Comparison of ENCODE assay signal across 1 cellular context in the genomic region with DNA sequence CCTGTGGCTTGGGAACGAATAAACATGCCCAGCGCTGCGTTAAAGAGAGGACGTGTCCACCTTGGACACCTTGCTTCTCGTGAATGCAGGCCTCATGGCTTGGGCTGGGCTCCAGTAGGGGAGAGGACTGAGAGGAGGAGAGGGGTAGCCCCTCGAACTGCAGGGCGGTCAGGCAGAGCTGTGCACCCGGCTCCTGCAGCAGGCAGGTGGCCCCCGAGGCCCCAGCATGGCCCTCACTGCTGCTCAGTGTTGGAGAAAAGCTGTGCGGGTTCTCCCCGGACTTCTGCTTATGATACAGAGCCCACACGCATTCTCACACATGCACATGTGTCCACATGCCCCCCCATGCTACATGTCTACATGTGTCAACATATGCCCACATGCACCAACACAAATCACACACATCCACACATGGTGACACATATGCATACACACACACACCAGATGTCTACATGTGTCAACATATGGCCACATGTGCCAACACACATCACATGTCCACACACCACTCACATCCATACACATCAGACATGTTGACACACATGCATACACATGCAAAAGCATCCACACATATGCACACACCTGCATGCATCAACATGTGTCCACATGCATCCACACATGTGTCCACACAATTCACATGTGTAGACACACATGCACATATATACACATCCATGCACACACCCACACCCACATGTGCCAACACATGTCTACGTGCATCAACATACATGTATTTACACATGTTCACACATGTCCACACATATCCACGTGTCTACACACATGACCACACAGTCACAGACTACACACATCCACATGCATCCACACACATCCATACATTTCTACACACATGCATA.
TF ChIP-seq lines count a peak whose summit lies in the region.

No MANE protein-coding gene starts in this region.

TF ChIP-seq in K562, 482 proteins besides CTCF, POLR2A, EP300 and RAD21 (continued from another document):
- TF ChIP-seq JUN (IDR thresholded peaks at IDR 0.05; ENCODE audit: borderline replicate concordance, low read depth, low read length) (no peak), JUN (CRISPR knock-in tag; IDR thresholded peaks at IDR 0.05; ENCODE audit: borderline replicate concordance) (0 out of 2 replicates have a peak, but pooled peaks have one; percentile 27), PML (IDR thresholded peaks at IDR 0.05; ENCODE audit: low read length) (no peak), TARDBP (IDR thresholded peaks at IDR 0.05) (0 out of 2 replicates have a peak, but pooled peaks have one; percentile 51), ELF4 (CRISPR knock-in tag; IDR thresholded peaks at IDR 0.05) (peak; percentile 5; the same call in 1 of the 2 replicates), U2AF2 (optimal IDR thresholded peaks at IDR 0.05; ENCODE audit: low read depth, low read length) (no peak), RBFOX2 (IDR thresholded peaks at IDR 0.05; ENCODE audit: low read depth, low read length) (0 out of 2 replicates have a peak, but pooled peaks have one; percentile 20), NFRKB (IDR thresholded peaks at IDR 0.05; ENCODE audit: low read depth) (0 out of 2 replicates have a peak, but pooled peaks have one; percentile 47), FOXA3 (CRISPR knock-in tag; conservative IDR thresholded peaks at IDR 0.05 in 1 of 2, IDR thresholded peaks at IDR 0.05 in 1 of 2) (peak; percentile 25 to 80; a peak in 1 of 4 replicates), TRIM24 (IDR thresholded peaks at IDR 0.05) (peak in 1 of 2 experiments; percentile 41; a peak in 1 of 4 replicates), PHF20 (IDR thresholded peaks at IDR 0.05; ENCODE audit: partially characterized antibody) (peak; percentile 57)
- TF ChIP-seq, protein P1, sequence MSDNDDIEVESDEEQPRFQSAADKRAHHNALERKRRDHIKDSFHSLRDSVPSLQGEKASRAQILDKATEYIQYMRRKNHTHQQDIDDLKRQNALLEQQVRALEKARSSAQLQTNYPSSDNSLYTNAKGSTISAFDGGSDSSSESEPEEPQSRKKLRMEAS (CRISPR knock-in tag; IDR thresholded peaks at IDR 0.05) = peak; percentile 73
- TF ChIP-seq, protein P2, sequence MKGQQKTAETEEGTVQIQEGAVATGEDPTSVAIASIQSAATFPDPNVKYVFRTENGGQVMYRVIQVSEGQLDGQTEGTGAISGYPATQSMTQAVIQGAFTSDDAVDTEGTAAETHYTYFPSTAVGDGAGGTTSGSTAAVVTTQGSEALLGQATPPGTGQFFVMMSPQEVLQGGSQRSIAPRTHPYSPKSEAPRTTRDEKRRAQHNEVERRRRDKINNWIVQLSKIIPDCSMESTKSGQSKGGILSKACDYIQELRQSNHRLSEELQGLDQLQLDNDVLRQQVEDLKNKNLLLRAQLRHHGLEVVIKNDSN (CRISPR knock-in tag; IDR thresholded peaks at IDR 0.05) = peak; percentile 60; the same call in 1 of the 2 replicates
